ENCODE assay signal across 24 cellular contexts in the genomic region with DNA sequence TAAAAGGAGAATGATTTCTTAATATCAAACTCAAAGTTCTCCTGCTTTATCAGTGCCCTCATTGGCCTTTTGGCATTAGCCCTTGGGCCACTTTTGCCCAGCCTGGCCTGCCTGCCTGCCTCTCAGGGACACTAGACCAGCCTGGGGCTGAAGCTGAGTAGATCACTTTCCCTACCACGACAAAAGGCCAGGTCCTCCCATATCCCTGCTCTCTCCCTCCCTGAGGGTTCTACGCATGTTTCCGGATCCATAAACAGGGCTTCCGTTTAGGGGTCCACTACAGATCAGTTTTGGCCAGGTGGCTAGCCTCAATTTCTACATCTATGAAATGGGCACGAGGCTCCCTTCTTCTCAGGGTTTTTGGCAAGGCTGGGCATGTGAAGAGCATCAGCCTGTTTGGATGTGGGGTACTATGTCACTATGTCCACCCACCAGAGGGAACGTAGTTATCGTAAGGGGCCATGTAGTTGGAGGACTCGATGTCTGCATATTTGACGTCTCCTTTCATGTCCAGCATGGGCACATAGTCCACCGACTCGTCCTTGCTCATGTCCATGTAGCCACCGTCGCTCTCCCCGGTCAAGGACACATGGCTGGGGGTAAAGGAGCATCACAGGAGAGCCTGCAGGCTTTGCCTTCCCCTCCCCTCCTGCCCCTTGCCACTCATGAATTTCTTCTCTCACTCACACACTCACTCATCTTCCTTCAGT. TPM values are rescaled to one million over a fixed set of nuclear protein-coding genes. Genes with fewer than 3 reads are reported as not detected.
DNase-seq lines count a peak whose midpoint lies in the region; ATAC-seq and TF ChIP-seq lines count a peak whose summit lies in the region.
"Had no signal": no experiment of that assay in that cellular context is flagged by ENCODE, and none has a peak within 500 bp of the region (broad histone marks: within the 10 kb centered on the region; RNA-seq: fewer than 3 reads in every experiment).

No MANE protein-coding gene starts in this region.

- H3K4me1 ChIP-seq in colonic mucosa (no peaks in the 10 kb centered on the region), neuronal stem cell (ENCODE audit: control insufficient read depth in 2 of 2, insufficient read depth in 1 of 2, low read depth in 1 of 2, low read length in 2 of 2) (peaks cover 0 to 8% of the 10 kb centered on the region in 2 donors)
- H3K4me1 ChIP-seq: suprapubic skin had no signal

- H3K23ac ChIP-seq in neuronal stem cell (ENCODE audit: low read depth, low read length, poor library complexity) = no peak overlapping the region

- no peak overlapping the region for H3K4me2 ChIP-seq in neuronal stem cell (ENCODE audit: insufficient read depth, low read length, poor library complexity, severe bottlenecking)

- no peak for ATAC-seq in stimulated activated naive CD8-positive, alpha-beta T cell treated with anti-CD3 and anti-CD28 coated beads, Interleukin-15, Interleukin-2, amounts not matched to agents 100 U/mL and 50 U/mL, for 24 hours
- no peak for ATAC-seq in GM18868 (IDR thresholded peaks at IDR 0.05; ENCODE audit: unreplicated experiment)
- ATAC-seq: CD8-positive, alpha-beta T cell had no signal

- no peak overlapping the region for H3K18ac ChIP-seq in neuronal stem cell (ENCODE audit: low read length)

- no peak overlapping the region for H2BK5ac ChIP-seq in neuronal stem cell (ENCODE audit: low read length)

- peak overlapping the region; percentile 12 for H3K27ac Mint-ChIP-seq in stimulated activated naive CD8-positive, alpha-beta T cell treated with anti-CD3 and anti-CD28 coated beads, Interleukin-15, Interleukin-2, amounts not matched to agents 100 ng/mL and 50 ng/mL, for 24 hours
- H3K27ac Mint-ChIP-seq: activated CD8-positive, alpha-beta T cell treated with anti-CD3 and anti-CD28 coated beads for 36 hours; activated T-cell treated with anti-CD3 and anti-CD28 coated beads, Interleukin-2, amount 50 U/mL, for 24 hours; CD8-positive, alpha-beta T cell had no signal

- intact Hi-C loops in colonic mucosa (cut with DNase I) = loop anchor here (10.0 kb wide), 1 partner anchor 287 kb away; no protein-coding TSS in a partner anchor

- H3K4me3 Mint-ChIP-seq in stimulated activated naive CD8-positive, alpha-beta T cell treated with anti-CD3 and anti-CD28 coated beads, Interleukin-15, Interleukin-2, amounts not matched to agents 100 ng/mL and 50 ng/mL, for 24 hours = no peak overlapping the region
- H3K4me3 Mint-ChIP-seq: activated B cell treated with CpG ODN at 0.5 μM for 24 hours; activated CD8-positive, alpha-beta T cell treated with anti-CD3 and anti-CD28 coated beads for 36 hours; activated T-cell treated with anti-CD3 and anti-CD28 coated beads, Interleukin-2, amount 50 U/mL, for 24 hours; CD8-positive, alpha-beta T cell; central memory CD8-positive, alpha-beta T cell had no signal

- H3K14ac ChIP-seq in neuronal stem cell (ENCODE audit: low read length) = no peak overlapping the region

- H3K27me3 ChIP-seq in colonic mucosa = no peaks in the 10 kb centered on the region
- H3K27me3 ChIP-seq in neuronal stem cell (ENCODE audit: control insufficient read depth in 3 of 3, insufficient read depth in 3 of 3, low read depth in 1 of 3, low read length in 3 of 3) = no peaks in the 10 kb centered on the region
- H3K27me3 ChIP-seq: left lung, suprapubic skin had no signal

- H3K9me3 ChIP-seq in colonic mucosa (no peaks in the 10 kb centered on the region), neuronal stem cell (replicated peaks in 1 of 2; ENCODE audit: control insufficient read depth in 2 of 2, insufficient read depth in 1 of 2, low read depth in 1 of 2, low read length in 2 of 2) (no peaks in the 10 kb centered on the region)
- H3K9me3 ChIP-seq: left lung, suprapubic skin had no signal

- no peak for DNase-seq in stimulated activated naive CD8-positive, alpha-beta T cell treated with anti-CD3 and anti-CD28 coated beads, Interleukin-15, Interleukin-2, amounts not matched to agents 100 U/mL and 50 U/mL, for 24 hours
- DNase-seq in colonic mucosa (no peak), neuronal stem cell (ENCODE audit: low spot score) (no peak), MV-4-11 (lab: John Stamatoyannopoulos, UW) (no peak), NCI-H1417 (lab: John Stamatoyannopoulos, UW) (no peak), middle frontal gyrus (ENCODE audit: extremely low spot score, low spot score) (no peak)
- DNase-seq: activated B cell treated with CpG ODN at 0.5 μM for 24 hours; activated naive CD4-positive, alpha-beta T cell; activated T-cell treated with anti-CD3 and anti-CD28 coated beads, Interleukin-2, amount 50 U/mL, for 24 hours; CD8-positive, alpha-beta T cell; effector CD8-positive, alpha-beta T cell; GOT3; NCI-H1092 treated with DMSO at 0.1 percent for 48 hours; NCI-H2081 treated with DMSO at 0.1 percent for 48 hours; NCI-H446 treated with DMSO at 0.1 percent for 48 hours had no signal

- H3K36me3 ChIP-seq in colonic mucosa (no peaks in the 10 kb centered on the region), neuronal stem cell (replicated peaks in 1 of 2; ENCODE audit: control insufficient read depth in 2 of 2, insufficient read depth in 2 of 2, low read length in 2 of 2) (no peaks in the 10 kb centered on the region)

- no peak overlapping the region for H4K91ac ChIP-seq in neuronal stem cell (ENCODE audit: low read depth, low read length, poor library complexity)

- no peaks in the 10 kb centered on the region for H3K9me3 Mint-ChIP-seq in stimulated activated naive CD8-positive, alpha-beta T cell treated with anti-CD3 and anti-CD28 coated beads, Interleukin-15, Interleukin-2, amounts not matched to agents 100 ng/mL and 50 ng/mL, for 24 hours
- H3K9me3 Mint-ChIP-seq: activated B cell treated with CpG ODN at 0.5 μM for 24 hours; activated CD8-positive, alpha-beta T cell treated with anti-CD3 and anti-CD28 coated beads for 36 hours; activated T-cell treated with anti-CD3 and anti-CD28 coated beads, Interleukin-2, amount 50 U/mL, for 24 hours; CD8-positive, alpha-beta T cell; central memory CD8-positive, alpha-beta T cell had no signal

- H3K4me3 ChIP-seq in colonic mucosa = no peak overlapping the region
- H3K4me3 ChIP-seq in neuronal stem cell (ENCODE audit: low read length in 2 of 2) = no peak overlapping the region
- H3K4me3 ChIP-seq: left lung, suprapubic skin had no signal

- H3K27ac ChIP-seq in colonic mucosa (no peak overlapping the region), neuronal stem cell (replicated peaks; ENCODE audit: low read length) (no peak overlapping the region)
- H3K27ac ChIP-seq: left lung, suprapubic skin had no signal

- no peaks in the 10 kb centered on the region for H3K4me1 Mint-ChIP-seq in stimulated activated naive CD8-positive, alpha-beta T cell treated with anti-CD3 and anti-CD28 coated beads, Interleukin-15, Interleukin-2, amounts not matched to agents 100 ng/mL and 50 ng/mL, for 24 hours (ENCODE audit: low read depth)
- H3K4me1 Mint-ChIP-seq: activated B cell treated with CpG ODN at 0.5 μM for 24 hours had no signal

- no peak overlapping the region for H2BK15ac ChIP-seq in neuronal stem cell (ENCODE audit: low read length)

- no peak overlapping the region for H2BK12ac ChIP-seq in neuronal stem cell (ENCODE audit: low read length)

- H3K9ac ChIP-seq in colonic mucosa (ENCODE audit: low read depth in 2 of 2, low read length in 2 of 2) = peak overlapping the region; percentile 27 to 30
- no peak overlapping the region for H3K9ac ChIP-seq in neuronal stem cell (ENCODE audit: low read depth, low read length, poor library complexity)

- no CpG with 5 or more reads among the region's 14 CpGs for WGBS in neuronal stem cell (ENCODE audit: extremely low coverage in 2 of 2, insufficient read length in 2 of 2, insufficient replicate concordance in 1 of 2), 2 donors

- no peak overlapping the region for H3K4ac ChIP-seq in neuronal stem cell (ENCODE audit: low read length)

- no peaks in the 10 kb centered on the region for H3K79me1 ChIP-seq in neuronal stem cell (ENCODE audit: low read depth, low read length)

- no peak overlapping the region for H2AK5ac ChIP-seq in neuronal stem cell (ENCODE audit: low read depth, low read length)

- no peak for TF ChIP-seq CTCF in colonic mucosa (IDR thresholded peaks at IDR 0.05)

- H2BK120ac ChIP-seq in neuronal stem cell (ENCODE audit: low read depth, low read length) = no peak overlapping the region

- no peak overlapping the region for H2AFZ ChIP-seq in neuronal stem cell (ENCODE audit: low read length)

- peak overlapping the region; percentile 66 for H4K8ac ChIP-seq in neuronal stem cell (ENCODE audit: low read depth, low read length)

- H3K36me3 Mint-ChIP-seq in stimulated activated naive CD8-positive, alpha-beta T cell treated with anti-CD3 and anti-CD28 coated beads, Interleukin-15, Interleukin-2, amounts not matched to agents 100 ng/mL and 50 ng/mL, for 24 hours (ENCODE audit: low read depth) = no peaks in the 10 kb centered on the region
- H3K36me3 Mint-ChIP-seq: CD8-positive, alpha-beta T cell had no signal

- H3K27me3 Mint-ChIP-seq in stimulated activated naive CD8-positive, alpha-beta T cell treated with anti-CD3 and anti-CD28 coated beads, Interleukin-15, Interleukin-2, amounts not matched to agents 100 ng/mL and 50 ng/mL, for 24 hours = no peaks in the 10 kb centered on the region
- H3K27me3 Mint-ChIP-seq: activated B cell treated with CpG ODN at 0.5 μM for 24 hours; activated CD8-positive, alpha-beta T cell treated with anti-CD3 and anti-CD28 coated beads for 36 hours; activated T-cell treated with anti-CD3 and anti-CD28 coated beads, Interleukin-2, amount 50 U/mL, for 24 hours; central memory CD8-positive, alpha-beta T cell had no signal

RNA-seq across cellular contexts. Expression of a gene that starts 34.0 kb away (rescaled TPM):
- 10 to 100 TPM in 1 of 2 donors, 1 to 10 TPM in 1; 8.6 to 18.1 TPM for total RNA-seq in colonic mucosa
- 11.0 TPM for polyA plus RNA-seq in neuronal stem cell (2013, experiment 1 of 2)
- 11.2 TPM for polyA plus RNA-seq in neuronal stem cell (2013, experiment 2 of 2)

RNA-seq across cellular contexts. Expression of a gene that starts 35.2 kb away (rescaled TPM):
- total RNA-seq in colonic mucosa = 10 to 100 TPM in 1 of 2 donors, 1 to 10 TPM in 1; 7.2 to 26.1 TPM
- polyA plus RNA-seq in neuronal stem cell (2013, experiment 1 of 2) = not detected
- polyA plus RNA-seq in neuronal stem cell (2013, experiment 2 of 2) = not detected
- total RNA-seq: activated CD8-positive, alpha-beta T cell treated with anti-CD3 and anti-CD28 coated beads for 36 hours; glomerular endothelial cell; HT-29; renal cortical epithelial cell had no signal

RNA-seq across cellular contexts. Expression of a gene that starts 45.0 kb away (rescaled TPM):
- 100 to 1,000 TPM; 299 to 498 TPM for total RNA-seq in colonic mucosa
- 0.10 TPM for polyA plus RNA-seq in neuronal stem cell (2013, experiment 1 of 2)
- polyA plus RNA-seq in neuronal stem cell (2013, experiment 2 of 2) = 0.10 TPM
- total RNA-seq: activated B cell treated with CpG ODN at 0.5 μM for 24 hours; activated CD8-positive, alpha-beta T cell treated with anti-CD3 and anti-CD28 coated beads for 36 hours; CD8-positive, alpha-beta T cell; glomerular endothelial cell; renal cortical epithelial cell had no signal
